In genomic region chr3:64023187-64023860, GRCh38 we compare ENCODE assay signal across 1 cellular context.
TF ChIP-seq lines count a peak whose summit lies in the region.

PSMD6 (minus strand) TSS chr3:64023494; CDS start chr3:64023419, 75 bp downstream.

TF ChIP-seq in K562, 482 proteins besides CTCF, POLR2A, EP300 and RAD21 (continued from another document and continues in another):
- TF ChIP-seq HOMEZ (CRISPR knock-in tag; IDR thresholded peaks at IDR 0.05), result no peak
- no peak for TF ChIP-seq ZNF77 (CRISPR knock-in tag; IDR thresholded peaks at IDR 0.05)
- no peak for TF ChIP-seq CLOCK (CRISPR knock-in tag; IDR thresholded peaks at IDR 0.05; ENCODE audit: borderline replicate concordance)
- no peak for TF ChIP-seq BRD4 (IDR thresholded peaks at IDR 0.05)
- peak; percentile 67; the same call in 1 of the 2 replicates for TF ChIP-seq ETS1 (conservative IDR thresholded peaks at IDR 0.05; ENCODE audit: control insufficient read depth, low read depth, low read length)
- TF ChIP-seq HES1 (IDR thresholded peaks at IDR 0.05; ENCODE audit: low read depth), result no peak
- no peak for TF ChIP-seq ZFPM2 (CRISPR knock-in tag; IDR thresholded peaks at IDR 0.05)
- TF ChIP-seq ZNF143 (CRISPR knock-in tag; IDR thresholded peaks at IDR 0.05), result no peak
- no peak for TF ChIP-seq NR1H2 (CRISPR knock-in tag; IDR thresholded peaks at IDR 0.05)
- no peak for TF ChIP-seq KAT2B (IDR thresholded peaks at IDR 0.05; ENCODE audit: low read depth, low read length)
- TF ChIP-seq ZNF263 (CRISPR knock-in tag; IDR thresholded peaks at IDR 0.05; ENCODE audit: borderline replicate concordance), result 0 out of 2 replicates have a peak, but pooled peaks have one; percentile 18
- TF ChIP-seq ZNF318 (IDR thresholded peaks at IDR 0.05; ENCODE audit: borderline replicate concordance in 1 of 2, low read depth in 1 of 2), result no peak
- TF ChIP-seq ZNF584 (CRISPR knock-in tag; IDR thresholded peaks at IDR 0.05; ENCODE audit: low read depth), result no peak
- TF ChIP-seq JUND (IDR thresholded peaks at IDR 0.05; ENCODE audit: borderline replicate concordance, low read depth, low read length), result peak; percentile 16; the same call in 1 of the 2 replicates
- no peak for TF ChIP-seq JUND (tag; IDR thresholded peaks at IDR 0.05; ENCODE audit: borderline replicate concordance, low read depth, low read length)
- peak; percentile 85 for TF ChIP-seq PHF20 (IDR thresholded peaks at IDR 0.05; ENCODE audit: partially characterized antibody)
- TF ChIP-seq WHSC1 (IDR thresholded peaks at IDR 0.05; ENCODE audit: low read length), result no peak
- no peak for TF ChIP-seq ZNF217 (CRISPR knock-in tag; IDR thresholded peaks at IDR 0.05)
- TF ChIP-seq NFIX (CRISPR knock-in tag; IDR thresholded peaks at IDR 0.05; ENCODE audit: low read depth), result no peak
- no peak for TF ChIP-seq GATA2 (CRISPR knock-in tag; IDR thresholded peaks at IDR 0.05)
- TF ChIP-seq ATF4 (CRISPR knock-in tag; IDR thresholded peaks at IDR 0.05), result no peak
- TF ChIP-seq RHOXF2B (CRISPR knock-in tag; conservative IDR thresholded peaks at IDR 0.05), result no peak
- 0 out of 2 replicates have a peak, but pooled peaks have one; percentile 65 for TF ChIP-seq XRCC5 (IDR thresholded peaks at IDR 0.05; ENCODE audit: low read depth, low read length)
- TF ChIP-seq PTTG1 (tag; IDR thresholded peaks at IDR 0.05; ENCODE audit: low read depth), result no peak
- peak; percentile 76 for TF ChIP-seq CXXC5 (CRISPR knock-in tag; IDR thresholded peaks at IDR 0.05)
- peak; percentile 68 for TF ChIP-seq USF1 (CRISPR knock-in tag; IDR thresholded peaks at IDR 0.05)
- 0 out of 4 replicates have a peak, but pooled peaks of 1 of the 2 experiments have one; percentile 55 for TF ChIP-seq TRIM24 (IDR thresholded peaks at IDR 0.05)
- TF ChIP-seq USF2 (CRISPR knock-in tag; IDR thresholded peaks at IDR 0.05), result peak; percentile 75
- TF ChIP-seq CTBP1 (IDR thresholded peaks at IDR 0.05; ENCODE audit: borderline replicate concordance), result peak; percentile 59; the same call in 1 of the 2 replicates
- TF ChIP-seq RBM17 (IDR thresholded peaks at IDR 0.05; ENCODE audit: borderline replicate concordance, low read depth, low read length), result no peak
- no peak for TF ChIP-seq YBX1 (IDR thresholded peaks at IDR 0.05)
- peak; percentile 14 to 75 (median 22) for TF ChIP-seq YY1 (IDR thresholded peaks at IDR 0.05; ENCODE audit: borderline replicate concordance in 1 of 3, control insufficient read depth in 1 of 3, extremely low read depth in 1 of 3, insufficient read depth in 3 of 3, insufficient read length in 1 of 3, insufficient replicate concordance in 2 of 3, low read depth in 1 of 3, low read length in 2 of 3)
- 0 out of 4 replicates have a peak, but pooled peaks of 1 of the 2 experiments have one; percentile 39 for TF ChIP-seq MLLT1 (IDR thresholded peaks at IDR 0.05)
- no peak for TF ChIP-seq ZNF740 (CRISPR knock-in tag; IDR thresholded peaks at IDR 0.05)
- TF ChIP-seq ZNF740 (tag; IDR thresholded peaks at IDR 0.05), result no peak
- TF ChIP-seq ZNF398 (CRISPR knock-in tag; IDR thresholded peaks at IDR 0.05), result no peak
